ENCODE assay signal across 14 cellular contexts in the genomic region with DNA sequence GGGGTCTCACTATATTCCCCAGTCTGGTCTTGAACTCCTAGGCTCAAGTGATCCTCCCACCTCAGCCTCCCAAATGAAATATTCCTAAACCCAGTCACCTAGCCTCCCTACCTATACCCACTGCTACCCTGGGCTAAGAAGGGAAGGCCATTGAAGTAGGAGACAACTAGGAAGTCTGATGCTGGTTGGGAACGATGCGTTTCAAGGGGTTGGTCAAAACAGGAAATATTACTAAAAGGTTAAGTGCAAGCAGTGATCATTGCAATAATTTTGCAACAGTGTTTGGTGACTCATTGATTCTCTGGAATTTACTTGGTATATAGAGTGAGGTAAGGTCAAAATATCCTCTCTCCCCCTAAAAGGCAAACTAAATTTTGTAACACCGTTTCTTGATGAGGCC. TPM values are rescaled to one million over a fixed set of nuclear protein-coding genes. Genes with fewer than 3 reads are reported as not detected.
DNase-seq lines count a peak whose midpoint lies in the region; ATAC-seq and TF ChIP-seq lines count a peak whose summit lies in the region.
"Had no signal": no experiment of that assay in that cellular context is flagged by ENCODE, and none has a peak within 500 bp of the region (broad histone marks: within the 10 kb centered on the region; RNA-seq: fewer than 3 reads in every experiment).

No MANE protein-coding gene starts in this region.

- no peak overlapping the region for H3K4me3 ChIP-seq in epithelial cell of esophagus (ENCODE audit: low read length)
- no peak overlapping the region for H3K4me3 ChIP-seq in upper lobe of right lung
- H3K4me3 ChIP-seq: ovary had no signal

- TF ChIP-seq CTCF in epithelial cell of esophagus (IDR thresholded peaks at IDR 0.05; ENCODE audit: insufficient read depth, low read depth, low read length, missing control alignments), result no peak
- TF ChIP-seq CTCF in upper lobe of right lung (IDR thresholded peaks at IDR 0.05), result no peak

- H3K27ac Mint-ChIP-seq in activated naive CD4-positive, alpha-beta T cell treated with anti-CD3 and anti-CD28 coated beads, Interleukin-2, amount 50 U/mL, for 72 hours, result peak overlapping the region; percentile 95 to 96

- H3K36me3 ChIP-seq in upper lobe of right lung, result no peaks in the 10 kb centered on the region
- H3K36me3 ChIP-seq: ovary had no signal

- DNase-seq in activated naive CD4-positive, alpha-beta T cell treated with anti-CD3 and anti-CD28 coated beads, Interleukin-2, amount 50 U/mL, for 72 hours (ENCODE audit: low spot score in 2 of 2), result no peak
- DNase-seq in activated naive CD4-positive, alpha-beta T cell treated with anti-CD3 and anti-CD28 coated beads, Interleukin-2, amount 50 U/mL, for 16 hours, result no peak
- DNase-seq in SIG-M5 (lab: John Stamatoyannopoulos, UW) (peak; percentile 36), epithelial cell of esophagus (ENCODE audit: low read depth) (peak; percentile 87), upper lobe of right lung (no peak), NCI-H526 treated with DMSO at 0.1 percent for 48 hours (lab: John Stamatoyannopoulos, UW) (no peak), mesenteric fat pad (ENCODE audit: low spot score) (no peak)
- no peak for DNase-seq in activated CD8-positive, alpha-beta memory T cell treated with anti-CD3 and anti-CD28 coated beads, Interleukin-2, amount 50 U/mL, for 4 hours
- DNase-seq: activated effector memory CD4-positive, alpha-beta T cell treated with anti-CD3 and anti-CD28 coated beads, Interleukin-2, amount 50 U/mL, for 16 hours; CD4-positive, alpha-beta memory T cell; NCI-H510A treated with DMSO at 0.1 percent for 48 hours; ovary had no signal

- intact Hi-C loops in upper lobe of right lung (cut with DNase I), result no loop called here

- H3K9me3 ChIP-seq in upper lobe of right lung, result peaks cover 9% of the 10 kb centered on the region
- H3K9me3 ChIP-seq: ovary had no signal

- no peak overlapping the region for H3K27ac ChIP-seq in upper lobe of right lung
- H3K27ac ChIP-seq: ovary had no signal

- ATAC-seq in activated naive CD4-positive, alpha-beta T cell treated with anti-CD3 and anti-CD28 coated beads, Interleukin-2, amount 50 U/mL, for 72 hours, result peak; percentile 53 to 62
- ATAC-seq in upper lobe of right lung, result peak; percentile 6

- H3K27me3 ChIP-seq in upper lobe of right lung, result no peaks in the 10 kb centered on the region
- H3K27me3 ChIP-seq: ovary had no signal

- H3K36me3 Mint-ChIP-seq in activated naive CD4-positive, alpha-beta T cell treated with anti-CD3 and anti-CD28 coated beads, Interleukin-2, amount 50 U/mL, for 72 hours, result peaks cover 21 to 37% of the 10 kb centered on the region in 2 donors

- peaks cover 10 to 17% of the 10 kb centered on the region in 2 donors for H3K9me3 Mint-ChIP-seq in activated naive CD4-positive, alpha-beta T cell treated with anti-CD3 and anti-CD28 coated beads, Interleukin-2, amount 50 U/mL, for 72 hours

- H3K4me1 ChIP-seq in upper lobe of right lung, result peaks cover 7% of the 10 kb centered on the region

RNA-seq across cellular contexts. Expression of a gene that starts 4.6 kb away (rescaled TPM):
- 100 to 1,000 TPM; 257 to 269 TPM for total RNA-seq in activated naive CD4-positive, alpha-beta T cell treated with anti-CD3 and anti-CD28 coated beads, Interleukin-2, amount 50 U/mL, for 72 hours
- total RNA-seq in upper lobe of right lung (126 TPM), mesenteric fat pad (148 TPM)

RNA-seq across cellular contexts. Expression of a gene that starts 7.5 kb away (rescaled TPM):
- under 1 TPM in 1 of 2 donors, not detected in 1; 0.36 TPM for total RNA-seq in activated naive CD4-positive, alpha-beta T cell treated with anti-CD3 and anti-CD28 coated beads, Interleukin-2, amount 50 U/mL, for 72 hours
- total RNA-seq in upper lobe of right lung (not detected), mesenteric fat pad (not detected)
- total RNA-seq: CD4-positive, alpha-beta memory T cell; kidney epithelial cell; ovary; urinary bladder had no signal

RNA-seq across cellular contexts. Expression of a gene that starts 18.9 kb away (rescaled TPM):
- total RNA-seq in activated naive CD4-positive, alpha-beta T cell treated with anti-CD3 and anti-CD28 coated beads, Interleukin-2, amount 50 U/mL, for 72 hours, result 1 to 10 TPM; 3.2 to 5.5 TPM
- total RNA-seq in upper lobe of right lung, result 3.7 TPM
- 0.84 TPM for total RNA-seq in mesenteric fat pad

RNA-seq across cellular contexts. Expression of a gene that starts 21.2 kb away (rescaled TPM):
- total RNA-seq in activated naive CD4-positive, alpha-beta T cell treated with anti-CD3 and anti-CD28 coated beads, Interleukin-2, amount 50 U/mL, for 72 hours, result 100 to 1,000 TPM in 1 of 2 donors, 10 to 100 TPM in 1; 38.3 to 110 TPM
- total RNA-seq in upper lobe of right lung (19.9 TPM), mesenteric fat pad (11.5 TPM)

RNA-seq across cellular contexts. Expression of a gene that starts 48.6 kb away (rescaled TPM):
- 10 to 100 TPM; 12.6 to 13.1 TPM for total RNA-seq in activated naive CD4-positive, alpha-beta T cell treated with anti-CD3 and anti-CD28 coated beads, Interleukin-2, amount 50 U/mL, for 72 hours
- total RNA-seq in upper lobe of right lung (1.2 TPM), mesenteric fat pad (0.64 TPM)

Comparison
In these comparisons a context has a peak if more than half of its experiments do, and no peak if none do; other contexts are left out.
1. DNase-seq: peak in SIG-M5 (single experiment) and epithelial cell of esophagus (single experiment); none in activated naive CD4-positive, alpha-beta T cell treated with anti-CD3 and anti-CD28 coated beads, Interleukin-2, amount 50 U/mL, for 72 hours (0 of 2), activated naive CD4-positive, alpha-beta T cell treated with anti-CD3 and anti-CD28 coated beads, Interleukin-2, amount 50 U/mL, for 16 hours (single experiment), upper lobe of right lung (single experiment), NCI-H526 treated with DMSO at 0.1 percent for 48 hours (single experiment), mesenteric fat pad (single experiment) and activated CD8-positive, alpha-beta memory T cell treated with anti-CD3 and anti-CD28 coated beads, Interleukin-2, amount 50 U/mL, for 4 hours (single experiment).